Comparison of ENCODE assay signal across 37 cellular contexts in genomic region chr1:109724933-109725332, GRCh38. TPM values are rescaled to one million over a fixed set of nuclear protein-coding genes. Genes with fewer than 3 reads are reported as not detected.
"Had no signal": no experiment of that assay in that cellular context is flagged by ENCODE, and none has a peak within 500 bp of the region (broad histone marks: within the 10 kb centered on the region; RNA-seq: fewer than 3 reads in every experiment).

No MANE protein-coding gene starts in this region.

- H3K4me3 ChIP-seq: adrenal gland, body of pancreas, breast epithelium, Peyer's patch, SJSA1 had no signal

- H3K36me3 ChIP-seq: adrenal gland, breast epithelium, Peyer's patch, SJSA1 had no signal

- DNase-seq: activated B cell treated with CpG ODN at 0.5 μM for 24 hours; activated CD4-positive, alpha-beta memory T cell treated with anti-CD3 and anti-CD28 coated beads for 36 hours; activated CD4-positive, alpha-beta T cell treated with anti-CD3 and anti-CD28 coated beads for 4 hours; activated CD4-positive, alpha-beta T cell treated with anti-CD3 and anti-CD28 coated beads, Interleukin-2, amount 50 U/mL, for 1 hour; activated CD4-positive, CD25-positive, alpha-beta regulatory T cell treated with anti-CD3 and anti-CD28 coated beads, Interleukin-2, amount 50 U/mL, for 72 hours; activated CD8-positive, alpha-beta memory T cell treated with anti-CD3 and anti-CD28 coated beads, Interleukin-2, amount 50 U/mL, for 4 hours; activated gamma-delta T cell treated with Interleukin-2 at 50 U/mL for 16 hours; activated naive CD4-positive, alpha-beta T cell treated with anti-CD3 and anti-CD28 coated beads for 36 hours; activated T-cell treated with anti-CD3 and anti-CD28 coated beads for 4 hours; activated T-cell treated with anti-CD3 and anti-CD28 coated beads, Interleukin-2, amount 50 U/mL, for 4 hours; adrenal gland; body of pancreas; Karpas-422; KBM-7; NCI-H1105; NCI-H1436; NCI-H1694; NCI-H1930; NCI-H2081 treated with DMSO at 0.1 percent for 48 hours; NCI-H345; NCI-H526; NCI-H748 treated with DMSO at 0.1 percent for 48 hours; NK-92 treated with Interleukin-12 subunit alpha and Interleukin-12 subunit beta, amount 100 ng/mL, for 24 hours; PC-3; Peyer's patch; RPMI8226; SHP77 treated with DMSO at 0.1 percent for 48 hours; T-cell; T-helper 17 cell had no signal

- H3K27me3 ChIP-seq: adrenal gland, body of pancreas, breast epithelium, Peyer's patch, SJSA1 had no signal

- H3K4me1 ChIP-seq: adrenal gland, breast epithelium, Peyer's patch had no signal

- H3K27ac ChIP-seq: adrenal gland, breast epithelium, Peyer's patch, SJSA1 had no signal

- FAIRE-seq: astrocyte had no signal

- H3K9me3 ChIP-seq: adrenal gland, body of pancreas, breast epithelium, Peyer's patch, SJSA1 had no signal

- ATAC-seq: activated naive CD4-positive, alpha-beta T cell treated with anti-CD3 and anti-CD28 coated beads, Interleukin-2, amount 50 U/mL, for 72 hours; activated T-cell treated with anti-CD3 and anti-CD28 coated beads, Interleukin-2, amount 50 U/mL, for 4 hours; body of pancreas; PC-3; SK-N-SH treated with all-trans-retinoic acid at 6 μM for 48 hours; T-cell; T-helper 17 cell had no signal

RNA-seq across cellular contexts. Expression of gene GSTM5, which starts 12.9 kb away (rescaled TPM):
- total RNA-seq: activated CD4-positive, alpha-beta memory T cell treated with anti-CD3 and anti-CD28 coated beads for 36 hours; activated naive CD4-positive, alpha-beta T cell treated with anti-CD3 and anti-CD28 coated beads for 36 hours; astrocyte; MCF 10A; PC-3; SJSA1 had no signal

RNA-seq across cellular contexts. Expression of gene GSTM3, which starts 15.9 kb away (rescaled TPM):
- total RNA-seq: MCF 10A had no signal

RNA-seq across cellular contexts. Expression of gene GSTM1, which starts 37.3 kb away (rescaled TPM):
- total RNA-seq: activated naive CD4-positive, alpha-beta T cell treated with anti-CD3 and anti-CD28 coated beads for 36 hours; astrocyte; MCF 10A; PC-3 had no signal

RNA-seq across cellular contexts. Expression of gene EPS8L3, which starts 38.8 kb away (rescaled TPM):
- total RNA-seq: activated B cell treated with CpG ODN at 0.5 μM for 24 hours; activated CD4-positive, alpha-beta memory T cell treated with anti-CD3 and anti-CD28 coated beads for 36 hours; activated naive CD4-positive, alpha-beta T cell treated with anti-CD3 and anti-CD28 coated beads for 36 hours; activated naive CD4-positive, alpha-beta T cell treated with anti-CD3 and anti-CD28 coated beads, Interleukin-2, amount 50 U/mL, for 72 hours; activated T-cell treated with anti-CD3 and anti-CD28 coated beads, Interleukin-2, amount 50 U/mL, for 4 hours; activated T-helper 1 cell treated with anti-CD3 and anti-CD28 coated beads, Interleukin-12 subunit alpha, Interleukin-12 subunit beta, Interleukin-2, Interleukin-4 antibody, amounts not matched to agents 30 ng/mL and 10 ng/mL and 1 ng/mL, durations not matched to agents 14 hours and 24 hours and 36 hours; astrocyte; cardiac septum; MCF 10A; PC-3; SJSA1; T-helper 17 cell had no signal
